ENCODE assay signal across 12 cellular contexts in genomic region chr9:87567047-87567446, GRCh38.
DNase-seq lines count a peak whose midpoint lies in the region; ATAC-seq and TF ChIP-seq lines count a peak whose summit lies in the region.
"Had no signal": no experiment of that assay in that cellular context is flagged by ENCODE, and none has a peak within 500 bp of the region (broad histone marks: within the 10 kb centered on the region; RNA-seq: fewer than 3 reads in every experiment).

No MANE protein-coding gene starts in this region.

- H3K27ac Mint-ChIP-seq in Calu3 (ENCODE audit: unreplicated experiment), result peak overlapping the region; percentile 58
- H3K27ac Mint-ChIP-seq: HFFc6 had no signal

- DNase-seq in Calu3 (no peak), NCI-H2196 (lab: John Stamatoyannopoulos, UW; ENCODE audit: unreplicated experiment) (peak; percentile 43), mucosa of gallbladder (ENCODE audit: low spot score) (peak; percentile 50), mesenteric fat pad (ENCODE audit: low spot score) (no peak), NAMALWA (ENCODE audit: low spot score) (no peak)
- DNase-seq in activated CD4-positive, alpha-beta T cell treated with anti-CD3 and anti-CD28 coated beads, Interleukin-2, amount 50 U/mL, for 1 hour, result no peak
- DNase-seq: activated gamma-delta T cell, HFFc6 had no signal

- ATAC-seq in GM19023 (IDR thresholded peaks at IDR 0.05; ENCODE audit: unreplicated experiment), result no peak

- H3K36me3 Mint-ChIP-seq in Calu3 (ENCODE audit: insufficient read depth, unreplicated experiment), result peaks cover 35% of the 10 kb centered on the region

- TF ChIP-seq CTCF in Calu3 (IDR thresholded peaks at IDR 0.05; ENCODE audit: unreplicated experiment), result no peak

- H3K27ac ChIP-seq in cingulate gyrus (ENCODE audit: low read depth, low read length), result peak overlapping the region; percentile 8
- H3K27ac ChIP-seq: BLaER1, SK-N-MC had no signal

- H3K27me3 Mint-ChIP-seq in Calu3 (ENCODE audit: unreplicated experiment), result no peaks in the 10 kb centered on the region

- intact Hi-C loops in Calu3 (cut with micrococcal nuclease; ENCODE audit: unreplicated experiment), result no loop called here

- peaks cover 86% of the 10 kb centered on the region for H3K4me1 Mint-ChIP-seq in Calu3 (ENCODE audit: low read depth, unreplicated experiment)

- BruUV-seq in Calu3 (replicated peaks; lab: Mats Ljungman, UMichigan), result no TSS peak

- no peak overlapping the region for H3K4me3 Mint-ChIP-seq in Calu3 (ENCODE audit: low read depth, unreplicated experiment)
- H3K4me3 Mint-ChIP-seq: HFFc6 had no signal

- CTCF ChIA-PET in Calu3 (lab: Charles Lee), result no interaction called here

- peaks cover 4% of the 10 kb centered on the region for H3K9me3 Mint-ChIP-seq in Calu3 (ENCODE audit: low read depth, unreplicated experiment)
- H3K9me3 Mint-ChIP-seq: HFFc6 had no signal

Comparison
In these comparisons a context has a peak if more than half of its experiments do, and no peak if none do; other contexts are left out.
1. DNase-seq: peak in NCI-H2196 (single experiment) and mucosa of gallbladder (single experiment); none in Calu3 (single experiment), mesenteric fat pad (single experiment), activated CD4-positive, alpha-beta T cell treated with anti-CD3 and anti-CD28 coated beads, Interleukin-2, amount 50 U/mL, for 1 hour (single experiment) and NAMALWA (single experiment).